Comparison of ENCODE assay signal across 22 cellular contexts in the genomic region with DNA sequence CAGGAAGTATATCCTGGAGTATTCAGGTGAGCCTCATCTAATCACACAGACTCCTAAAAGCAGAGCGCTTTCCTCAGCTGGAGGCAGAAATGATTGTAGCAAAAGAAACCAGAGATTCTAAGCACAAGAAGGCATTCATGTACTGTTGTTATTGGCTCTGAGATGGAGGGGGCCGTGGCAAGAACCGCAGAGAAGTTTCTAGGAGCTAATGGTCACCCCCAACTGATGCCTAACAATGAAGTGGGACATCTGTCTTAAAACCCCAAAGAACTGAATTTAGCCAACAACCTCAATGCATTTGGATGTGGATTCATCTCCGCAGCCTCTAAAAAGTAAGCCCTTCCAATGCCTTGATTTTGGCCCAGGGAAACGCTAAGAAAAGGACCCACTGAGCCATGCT.
A peak's percentile ranks its signal among the peaks of the same experiment; 100 is the strongest.
DNase-seq lines count a peak whose midpoint lies in the region; ATAC-seq, FAIRE-seq and TF ChIP-seq lines count a peak whose summit lies in the region.
"Had no signal": no experiment of that assay in that cellular context is flagged by ENCODE, and none has a peak within 500 bp of the region (broad histone marks: within the 10 kb centered on the region; RNA-seq: fewer than 3 reads in every experiment).

No MANE protein-coding gene starts in this region.

- no peak overlapping the region for H3K18ac ChIP-seq in H1 (ENCODE audit: extremely low read depth, low read length)

- H3K4me1 ChIP-seq in GM23338 (ENCODE audit: insufficient read depth) (no peaks in the 10 kb centered on the region), H1 (replicated peaks in 1 of 4; ENCODE audit: control insufficient read depth in 3 of 4, insufficient read depth in 4 of 4, low read length in 3 of 4) (no peaks in the 10 kb centered on the region), HepG2 (ENCODE audit: insufficient read depth, low read length) (no peaks in the 10 kb centered on the region)
- H3K4me1 ChIP-seq: A549; BE2C; BLaER1 treated with 17β-estradiol and CSF1 and Interleukin-3, amounts not matched to agents 10 nM and 100 nM; Caco-2 had no signal

- H3K23me2 ChIP-seq in H1 (ENCODE audit: low read depth, low read length): no peaks in the 10 kb centered on the region

- H4K8ac ChIP-seq in H1 (ENCODE audit: extremely low read depth, insufficient read depth, low read length): no peak overlapping the region

- H3K56ac ChIP-seq in H1 (replicated peaks; ENCODE audit: insufficient read length, low read depth, low read length): no peak overlapping the region

- H3K36me3 Mint-ChIP-seq in GM23338 (ENCODE audit: low read depth) (no peaks in the 10 kb centered on the region), WTC11 (no peaks in the 10 kb centered on the region)
- no peaks in the 10 kb centered on the region for H3K36me3 Mint-ChIP-seq in T-helper 2 cell treated with Interferon-gamma antibody and Interleukin-4, amounts not matched to agents 5 μg/mL and 100 μg/mL, for 36 hours (ENCODE audit: low read depth)
- H3K36me3 Mint-ChIP-seq: CD4-positive, alpha-beta memory T cell had no signal

- H3K79me2 ChIP-seq in GM23338 (replicated peaks; ENCODE audit: insufficient read depth) (no peaks in the 10 kb centered on the region), H1 (ENCODE audit: control insufficient read depth in 1 of 2, insufficient read depth in 2 of 2, low read length in 2 of 2) (no peaks in the 10 kb centered on the region), HepG2 (ENCODE audit: insufficient read depth, low read length) (no peaks in the 10 kb centered on the region)

- H4K20me1 ChIP-seq in GM23338 (replicated peaks; ENCODE audit: insufficient read depth) (no peaks in the 10 kb centered on the region), H1 (replicated peaks in 1 of 2; ENCODE audit: control insufficient read depth in 1 of 2, insufficient read depth in 2 of 2, low read length in 2 of 2) (no peaks in the 10 kb centered on the region), HepG2 (ENCODE audit: insufficient read depth, low read length) (no peaks in the 10 kb centered on the region)
- H4K20me1 ChIP-seq: BLaER1 treated with 17β-estradiol and CSF1 and Interleukin-3, amounts not matched to agents 10 nM and 100 nM had no signal

- no peak overlapping the region for H4K5ac ChIP-seq in H1 (ENCODE audit: insufficient read length, low read depth, low read length)

- H3K9me2 ChIP-seq in GM23338 (ENCODE audit: insufficient read depth): no peaks in the 10 kb centered on the region

- in situ Hi-C loops in HepG2 (cut with HindIII; ENCODE audit: extremely low pct_ligation_motif_present, low pct_unique_long_range_greater_than_20kb): loop anchor here (10.0 kb wide), 1 partner anchor 65 kb away; no protein-coding TSS in a partner anchor

- no TSS peak for BruUV-seq in HepG2 (replicated peaks; lab: Mats Ljungman, UMichigan)

- no peak overlapping the region for H2BK120ac ChIP-seq in H1 (replicated peaks; ENCODE audit: low read depth, low read length)

- no peak overlapping the region for H2BK5ac ChIP-seq in H1 (ENCODE audit: low read depth, low read length)

- H3K4ac ChIP-seq in H1 (replicated peaks; ENCODE audit: insufficient read length, low read depth, low read length): no peak overlapping the region

- DNase-seq in GM23338 (ENCODE audit: low spot score) (no peak), WTC11 (ENCODE audit: low spot score) (no peak), H1 (ENCODE audit: low read depth in 1 of 2, low spot score in 2 of 2) (no peak), DMS114 treated with DMSO at 0.1 percent for 48 hours (lab: John Stamatoyannopoulos, UW; ENCODE audit: unreplicated experiment) (no peak), HepG2 (ENCODE audit: low spot score) (no peak)
- DNase-seq in T-helper 2 cell treated with Interferon-gamma antibody and Interleukin-4, amounts not matched to agents 5 μg/mL and 100 μg/mL, for 36 hours (ENCODE audit: low spot score): no peak
- DNase-seq: 8988T; ACHN; AML-193; BE2C; Caco-2; CD4-positive, alpha-beta memory T cell; DMS79; EL; GDM1; GM23248; H7; HCEC 1CT had no signal

- H3K9me3 Mint-ChIP-seq in GM23338: no peaks in the 10 kb centered on the region
- peaks cover 18% of the 10 kb centered on the region for H3K9me3 Mint-ChIP-seq in WTC11
- H3K9me3 Mint-ChIP-seq in T-helper 2 cell treated with Interferon-gamma antibody and Interleukin-4, amounts not matched to agents 5 μg/mL and 100 μg/mL, for 36 hours: no peaks in the 10 kb centered on the region

- H3K27me3 Mint-ChIP-seq in GM23338 (ENCODE audit: insufficient read depth, low read depth, poor library complexity): peaks cover 1% of the 10 kb centered on the region
- no peaks in the 10 kb centered on the region for H3K27me3 Mint-ChIP-seq in WTC11 (ENCODE audit: low read depth)
- no peaks in the 10 kb centered on the region for H3K27me3 Mint-ChIP-seq in T-helper 2 cell treated with Interferon-gamma antibody and Interleukin-4, amounts not matched to agents 5 μg/mL and 100 μg/mL, for 36 hours (ENCODE audit: low read depth)
- H3K27me3 Mint-ChIP-seq: CD4-positive, alpha-beta memory T cell had no signal

- CTCF ChIA-PET in WTC11 (lab: Charles Lee) (no interaction called here), H1 (lab: Charles Lee; ENCODE audit: partially characterized antibody) (no interaction called here), HepG2 (lab: Yijun Ruan, JAX; ENCODE audit: low intra/inter-chr PET ratio, low total read pairs) (no interaction called here)

- FAIRE-seq in H1 (lab: Jason Lieb, UNC): peak; percentile 19
- no peak for FAIRE-seq in HepG2 (lab: Jason Lieb, UNC)
- FAIRE-seq: A549, GM12878, GM19239 had no signal

- intact Hi-C loops in HepG2 (cut with micrococcal nuclease; ENCODE audit: unreplicated experiment): no loop called here

- no peak overlapping the region for H2AK5ac ChIP-seq in H1 (ENCODE audit: low read depth, low read length)

- TF ChIP-seq EP300 in H1 (IDR thresholded peaks at IDR 0.05; ENCODE audit: borderline replicate concordance in 1 of 2, low read depth in 2 of 2, low read length in 2 of 2): no peak
- TF ChIP-seq EP300 in HepG2 (IDR thresholded peaks at IDR 0.05; ENCODE audit: low read depth in 2 of 2, low read length in 2 of 2): no peak
- no peak for TF ChIP-seq EP300 in HepG2 (CRISPR knock-in tag; IDR thresholded peaks at IDR 0.05; ENCODE audit: borderline replicate concordance)

- H3K14ac ChIP-seq in H1 (ENCODE audit: insufficient read length): no peak overlapping the region

- no peaks in the 10 kb centered on the region for H3K36me3 ChIP-seq in GM23338 (ENCODE audit: insufficient read depth)
- H3K36me3 ChIP-seq in H1 (ENCODE audit: control insufficient read depth in 2 of 4, insufficient read depth in 4 of 4, low read length in 3 of 4): no peaks in the 10 kb centered on the region
- H3K36me3 ChIP-seq in HepG2 (replicated peaks in 1 of 2; ENCODE audit: control insufficient read depth in 1 of 2, insufficient read depth in 2 of 2, low read length in 2 of 2): no peaks in the 10 kb centered on the region
- H3K36me3 ChIP-seq: BE2C; BLaER1 treated with 17β-estradiol and CSF1 and Interleukin-3, amounts not matched to agents 10 nM and 100 nM had no signal

- H3K4me1 Mint-ChIP-seq in GM23338: peaks cover 7% of the 10 kb centered on the region
- H3K4me1 Mint-ChIP-seq in WTC11: peaks cover 8% of the 10 kb centered on the region
- H3K4me1 Mint-ChIP-seq in T-helper 2 cell treated with Interferon-gamma antibody and Interleukin-4, amounts not matched to agents 5 μg/mL and 100 μg/mL, for 36 hours (ENCODE audit: low read depth): no peaks in the 10 kb centered on the region
- H3K4me1 Mint-ChIP-seq: CD4-positive, alpha-beta memory T cell had no signal

- no peak overlapping the region for H3K9ac ChIP-seq in H1 (replicated peaks in 1 of 4; ENCODE audit: extremely low read depth in 1 of 4, low read depth in 3 of 4, low read length in 3 of 4)
- H3K9ac ChIP-seq in HepG2 (ENCODE audit: insufficient read depth, low read depth, low read length): no peak overlapping the region
- H3K9ac ChIP-seq: BLaER1 treated with 17β-estradiol and CSF1 and Interleukin-3, amounts not matched to agents 10 nM and 100 nM; GM23248 had no signal

- H3K4me3 Mint-ChIP-seq in GM23338: no peak overlapping the region
- no peak overlapping the region for H3K4me3 Mint-ChIP-seq in WTC11
- no peak overlapping the region for H3K4me3 Mint-ChIP-seq in T-helper 2 cell treated with Interferon-gamma antibody and Interleukin-4, amounts not matched to agents 5 μg/mL and 100 μg/mL, for 36 hours
- H3K4me3 Mint-ChIP-seq: CD4-positive, alpha-beta memory T cell had no signal

- no peak overlapping the region for H2BK12ac ChIP-seq in H1 (ENCODE audit: low read depth, low read length)

- TF ChIP-seq POLR2A in H1 (IDR thresholded peaks at IDR 0.05; ENCODE audit: control extremely low read depth in 1 of 2, low read depth in 2 of 2, low read length in 2 of 2): no peak
- TF ChIP-seq POLR2A in HepG2 (IDR thresholded peaks at IDR 0.05; ENCODE audit: insufficient read depth in 1 of 2, low read depth in 2 of 2, low read length in 2 of 2): no peak

- no peak overlapping the region for H2BK20ac ChIP-seq in H1 (ENCODE audit: low read length)

- H2AFZ ChIP-seq in GM23338 (no peak overlapping the region), H1 (ENCODE audit: low read length) (no peak overlapping the region; the same call in 1 of the 2 replicates), HepG2 (ENCODE audit: low read length) (no peak overlapping the region)
- H2AFZ ChIP-seq: GM23248 had no signal

- H3K4me3 ChIP-seq in GM23338: no peak overlapping the region
- no peak overlapping the region for H3K4me3 ChIP-seq in H1 (ENCODE audit: extremely low read depth in 1 of 4, insufficient read depth in 2 of 4, low read depth in 3 of 4, low read length in 4 of 4)
- H3K4me3 ChIP-seq in HepG2 (replicated peaks in 1 of 3; ENCODE audit: insufficient read depth in 1 of 3, low read depth in 2 of 3, low read length in 3 of 3): no peak overlapping the region
- H3K4me3 ChIP-seq: A549; BLaER1 treated with 17β-estradiol and CSF1 and Interleukin-3, amounts not matched to agents 10 nM and 100 nM; GM12878; GM23248 had no signal

- no peak for ATAC-seq in GM23338
- peak; percentile 51; the same call in 1 of the 2 replicates for ATAC-seq in WTC11
- ATAC-seq in HepG2: no peak
- ATAC-seq: A549, GM12878 had no signal

- H3K79me1 ChIP-seq in H1 (ENCODE audit: low read depth, low read length): no peaks in the 10 kb centered on the region

- H3F3A ChIP-seq in GM23338 (replicated peaks; ENCODE audit: low read depth): no peaks in the 10 kb centered on the region

- H3K27ac ChIP-seq in GM23338 (ENCODE audit: low read depth) (no peak overlapping the region), H1 (ENCODE audit: low read depth, low read length) (no peak overlapping the region), HepG2 (ENCODE audit: extremely low read length, insufficient read depth, low read length) (no peak overlapping the region)
- H3K27ac ChIP-seq: A549; BLaER1 treated with 17β-estradiol and CSF1 and Interleukin-3, amounts not matched to agents 10 nM and 100 nM; GM23248 had no signal

- H4K91ac ChIP-seq in H1 (replicated peaks; ENCODE audit: insufficient read length, low read length): no peak overlapping the region

- TF ChIP-seq RAD21 in H1 (IDR thresholded peaks at IDR 0.05 in 1 of 2, conservative IDR thresholded peaks at IDR 0.05 in 1 of 2; ENCODE audit: low read depth in 2 of 2, low read length in 2 of 2): no peak
- TF ChIP-seq RAD21 in HepG2 (CRISPR knock-in tag; IDR thresholded peaks at IDR 0.05): no peak

- TF ChIP-seq CTCF in GM23338 (conservative IDR thresholded peaks at IDR 0.05; ENCODE audit: low read depth in 2 of 2): no peak
- TF ChIP-seq CTCF in WTC11 (IDR thresholded peaks at IDR 0.05): no peak
- no peak for TF ChIP-seq CTCF in H1 (IDR thresholded peaks at IDR 0.05; ENCODE audit: control extremely low read depth in 1 of 3, insufficient read depth in 1 of 3, low read depth in 1 of 3, low read length in 3 of 3)
- TF ChIP-seq CTCF in HepG2 (CRISPR knock-in tag; IDR thresholded peaks at IDR 0.05): no peak

- peak overlapping the region; percentile 61; the same call in 1 of the 2 replicates for H3K27ac Mint-ChIP-seq in GM23338
- no peak overlapping the region for H3K27ac Mint-ChIP-seq in WTC11
- no peak overlapping the region for H3K27ac Mint-ChIP-seq in T-helper 2 cell treated with Interferon-gamma antibody and Interleukin-4, amounts not matched to agents 5 μg/mL and 100 μg/mL, for 36 hours
- H3K27ac Mint-ChIP-seq: CD4-positive, alpha-beta memory T cell had no signal

- POLR2A ChIA-PET in WTC11 (lab: Charles Lee): no interaction called here
- POLR2A ChIA-PET in H1 (lab: Charles Lee; ENCODE audit: partially characterized antibody): no interaction called here
- POLR2A ChIA-PET in HepG2 (lab: Yijun Ruan, JAX): no interaction called here

- peaks cover 0 to 2% of the 10 kb centered on the region in 2 experiments; a peak in 1 of 4 replicates for H3K9me3 ChIP-seq in H1 (ENCODE audit: insufficient read depth in 2 of 2, low read depth in 1 of 2, low read length in 1 of 2)
- H3K9me3 ChIP-seq in HepG2 (ENCODE audit: low read length): no peaks in the 10 kb centered on the region
- H3K9me3 ChIP-seq: A549; BE2C; BLaER1 treated with 17β-estradiol and CSF1 and Interleukin-3, amounts not matched to agents 10 nM and 100 nM; Caco-2 had no signal

- H3K23ac ChIP-seq in H1 (ENCODE audit: insufficient read length): no peak overlapping the region

- H3K4me2 ChIP-seq in GM23338: no peak overlapping the region
- H3K4me2 ChIP-seq in H1 (ENCODE audit: insufficient read depth in 1 of 2, low read depth in 2 of 2, low read length in 2 of 2): no peak overlapping the region
- no peak overlapping the region for H3K4me2 ChIP-seq in HepG2 (ENCODE audit: low read depth, low read length)
- H3K4me2 ChIP-seq: A549; BLaER1 treated with 17β-estradiol and CSF1 and Interleukin-3, amounts not matched to agents 10 nM and 100 nM had no signal

- no peaks in the 10 kb centered on the region for H3K27me3 ChIP-seq in GM23338 (ENCODE audit: insufficient read depth)
- H3K27me3 ChIP-seq in H1 (replicated peaks in 1 of 4; ENCODE audit: control insufficient read depth in 3 of 4, extremely low read depth in 1 of 4, insufficient read depth in 3 of 4, low read length in 3 of 4): no peaks in the 10 kb centered on the region
- no peaks in the 10 kb centered on the region for H3K27me3 ChIP-seq in HepG2 (ENCODE audit: control insufficient read depth in 1 of 2, insufficient read depth in 2 of 2, low read length in 2 of 2)
- H3K27me3 ChIP-seq: BE2C; BLaER1 treated with 17β-estradiol and CSF1 and Interleukin-3, amounts not matched to agents 10 nM and 100 nM had no signal

- H2BK15ac ChIP-seq in H1 (ENCODE audit: low read length): no peak overlapping the region

- 84% methylated on average over 5 of the region's 5 CpGs; no CpG with 5 or more reads in 1 of the 2 experiments for WGBS in H1 (ENCODE audit: extremely low coverage in 1 of 2, insufficient coverage in 1 of 2, insufficient read length in 1 of 2, insufficient replicate concordance in 2 of 2, low coverage in 1 of 2, low lambda C conversion rate in 2 of 2, missing lambda C conversion rate in 1 of 2), 2 experiments
- 18% methylated on average over 5 of the region's 5 CpGs for WGBS in HepG2 (ENCODE audit: low lambda C conversion rate)
